In the genomic region with DNA sequence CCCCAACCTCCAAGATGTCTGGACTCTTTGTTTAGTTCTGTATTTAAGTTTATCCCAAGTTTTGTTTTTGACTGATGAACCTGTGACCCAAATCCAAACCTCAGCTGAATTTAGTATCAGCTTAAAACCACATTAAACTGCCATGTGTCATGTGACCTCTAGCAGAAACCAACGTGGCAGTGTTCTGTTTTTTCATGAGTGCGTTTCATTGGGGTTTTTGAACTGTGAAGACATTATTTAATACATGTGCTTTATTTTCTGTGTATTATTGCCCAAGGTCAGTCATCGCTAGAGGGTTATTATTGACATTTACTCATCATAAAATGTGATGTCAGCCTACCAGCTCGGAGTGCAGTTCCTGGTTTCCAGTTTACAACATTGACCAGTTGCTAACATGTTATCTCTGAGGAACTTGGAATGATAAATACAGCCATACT, we compare ENCODE assay signal across 1 cellular context.
TF ChIP-seq lines count a peak whose summit lies in the region.

No MANE protein-coding gene starts in this region.

TF ChIP-seq in SK-N-SH treated with all-trans-retinoic acid at 6 μM for 48 hours, 23 proteins besides CTCF, POLR2A, EP300 and RAD21 (continued from another document):
- TF ChIP-seq PATZ1 (CRISPR knock-in tag; IDR thresholded peaks at IDR 0.05; ENCODE audit: borderline replicate concordance) (no peak), TSHZ2 (CRISPR knock-in tag; IDR thresholded peaks at IDR 0.05) (no peak), ESRRG (CRISPR knock-in tag; IDR thresholded peaks at IDR 0.05) (no peak), TCF4 (CRISPR knock-in tag; IDR thresholded peaks at IDR 0.05; ENCODE audit: borderline replicate concordance) (no peak), ZNF565 (CRISPR knock-in tag; conservative IDR thresholded peaks at IDR 0.05; ENCODE audit: low read depth) (no peak), ISL1 (CRISPR knock-in tag; IDR thresholded peaks at IDR 0.05) (no peak)
